Comparison of ENCODE assay signal across 1 cellular context in genomic region chr2:227310756-227311110, GRCh38.
TF ChIP-seq lines count a peak whose summit lies in the region.

No MANE protein-coding gene starts in this region.

TF ChIP-seq in HepG2, 621 proteins besides CTCF, POLR2A, EP300 and RAD21:
- TF ChIP-seq ZNF468 (CRISPR knock-in tag; IDR thresholded peaks at IDR 0.05) (no peak), ZNF747 (CRISPR knock-in tag; IDR thresholded peaks at IDR 0.05; ENCODE audit: borderline replicate concordance) (no peak), NFIC (IDR thresholded peaks at IDR 0.05; ENCODE audit: low read length) (no peak), ONECUT2 (CRISPR knock-in tag; IDR thresholded peaks at IDR 0.05) (no peak), NRL (CRISPR knock-in tag; IDR thresholded peaks at IDR 0.05; ENCODE audit: borderline replicate concordance) (no peak), ZNF24 (IDR thresholded peaks at IDR 0.05) (no peak), JUNB (CRISPR knock-in tag; IDR thresholded peaks at IDR 0.05; ENCODE audit: borderline replicate concordance) (no peak), SOX6 (IDR thresholded peaks at IDR 0.05) (no peak), SOX6 (CRISPR knock-in tag; IDR thresholded peaks at IDR 0.05) (no peak), ZNF335 (CRISPR knock-in tag; IDR thresholded peaks at IDR 0.05) (no peak), ATF5 (CRISPR knock-in tag; IDR thresholded peaks at IDR 0.05; ENCODE audit: low read depth) (no peak), TCF7 (IDR thresholded peaks at IDR 0.05; ENCODE audit: low read depth) (no peak)
- TF ChIP-seq, protein P1, sequence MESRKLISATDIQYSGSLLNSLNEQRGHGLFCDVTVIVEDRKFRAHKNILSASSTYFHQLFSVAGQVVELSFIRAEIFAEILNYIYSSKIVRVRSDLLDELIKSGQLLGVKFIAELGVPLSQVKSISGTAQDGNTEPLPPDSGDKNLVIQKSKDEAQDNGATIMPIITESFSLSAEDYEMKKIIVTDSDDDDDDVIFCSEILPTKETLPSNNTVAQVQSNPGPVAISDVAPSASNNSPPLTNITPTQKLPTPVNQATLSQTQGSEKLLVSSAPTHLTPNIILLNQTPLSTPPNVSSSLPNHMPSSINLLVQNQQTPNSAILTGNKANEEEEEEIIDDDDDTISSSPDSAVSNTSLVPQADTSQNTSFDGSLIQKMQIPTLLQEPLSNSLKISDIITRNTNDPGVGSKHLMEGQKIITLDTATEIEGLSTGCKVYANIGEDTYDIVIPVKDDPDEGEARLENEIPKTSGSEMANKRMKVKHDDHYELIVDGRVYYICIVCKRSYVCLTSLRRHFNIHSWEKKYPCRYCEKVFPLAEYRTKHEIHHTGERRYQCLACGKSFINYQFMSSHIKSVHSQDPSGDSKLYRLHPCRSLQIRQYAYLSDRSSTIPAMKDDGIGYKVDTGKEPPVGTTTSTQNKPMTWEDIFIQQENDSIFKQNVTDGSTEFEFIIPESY (CRISPR knock-in tag; IDR thresholded peaks at IDR 0.05): no peak
